ENCODE assay signal across 1 cellular context in genomic region chr4:88659061-88659889, GRCh38.
TF ChIP-seq lines count a peak whose summit lies in the region.

No MANE protein-coding gene starts in this region.

TF ChIP-seq in HCT116, 20 proteins besides CTCF, POLR2A, EP300 and RAD21 (continued from another document):
- no peak for TF ChIP-seq REST (IDR thresholded peaks at IDR 0.05; ENCODE audit: low read depth)
- no peak for TF ChIP-seq FOSL1 (IDR thresholded peaks at IDR 0.05; ENCODE audit: low read depth)
- TF ChIP-seq SP1 (IDR thresholded peaks at IDR 0.05; ENCODE audit: low read depth): no peak
- no peak for TF ChIP-seq EZH2 (IDR thresholded peaks at IDR 0.05)
- no peak for TF ChIP-seq MAX (IDR thresholded peaks at IDR 0.05)
- TF ChIP-seq ZBTB33 (IDR thresholded peaks at IDR 0.05; ENCODE audit: extremely low read depth, insufficient replicate concordance, low read length): no peak
- TF ChIP-seq EZH2phosphoT487 (IDR thresholded peaks at IDR 0.05; ENCODE audit: borderline replicate concordance): no peak
- TF ChIP-seq TCF7L2 (IDR thresholded peaks at IDR 0.05; ENCODE audit: borderline replicate concordance, extremely low read depth, insufficient read depth, insufficient read length): no peak
- TF ChIP-seq JUND (IDR thresholded peaks at IDR 0.05): no peak
- no peak for TF ChIP-seq CBX3 (IDR thresholded peaks at IDR 0.05; ENCODE audit: low read depth)
- TF ChIP-seq CEBPB (IDR thresholded peaks at IDR 0.05; ENCODE audit: low read depth): no peak
- no peak for TF ChIP-seq SIN3A (IDR thresholded peaks at IDR 0.05; ENCODE audit: low read depth)
- no peak for TF ChIP-seq ZFX (IDR thresholded peaks at IDR 0.05)
- no peak for TF ChIP-seq ELF1 (IDR thresholded peaks at IDR 0.05; ENCODE audit: borderline replicate concordance, low read depth)
